ENCODE assay signal across 1 cellular context in the genomic region with DNA sequence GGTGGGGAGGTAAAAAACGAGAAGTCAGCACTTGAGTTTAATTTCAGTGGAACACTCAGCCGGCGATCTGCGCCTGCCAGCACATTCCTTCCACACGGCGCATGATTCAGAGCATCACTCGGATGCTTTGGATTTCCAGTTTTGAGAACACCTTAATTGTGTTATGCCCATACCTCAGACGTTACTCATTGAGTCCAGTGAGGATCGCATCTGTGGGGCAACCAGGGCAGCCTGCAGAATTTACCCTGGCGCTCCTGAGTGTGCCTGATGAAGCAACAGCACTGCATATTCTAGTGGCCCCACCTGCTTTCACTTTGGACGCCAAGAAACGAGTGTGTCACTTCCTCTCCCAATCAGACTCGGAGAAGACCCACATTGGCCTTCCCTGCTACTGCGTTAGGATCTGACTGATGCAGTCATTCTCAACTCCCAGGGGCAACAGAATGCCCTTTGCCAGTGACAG.
TF ChIP-seq lines count a peak whose summit lies in the region.

No MANE protein-coding gene starts in this region.

TF ChIP-seq in IMR-90, 13 proteins besides CTCF, POLR2A, EP300 and RAD21:
- TF ChIP-seq FOS (IDR thresholded peaks at IDR 0.05; ENCODE audit: low read depth, low read length) (no peak), RCOR1 (IDR thresholded peaks at IDR 0.05; ENCODE audit: insufficient replicate concordance, low read length) (no peak), CEBPB (IDR thresholded peaks at IDR 0.05; ENCODE audit: low read depth, low read length) (peak; percentile 33; the same call in 1 of the 2 replicates), USF2 (IDR thresholded peaks at IDR 0.05; ENCODE audit: low read depth, low read length) (no peak)
TF ChIP-seq in IMR-90: peak in this region for 1.
